26 cellular contexts compared by ENCODE assay signal in genomic region chr6:170203212-170203611, GRCh38.
DNase-seq lines count a peak whose midpoint lies in the region; ATAC-seq, FAIRE-seq and TF ChIP-seq lines count a peak whose summit lies in the region.
"Had no signal": no experiment of that assay in that cellular context is flagged by ENCODE, and none has a peak within 500 bp of the region (broad histone marks: within the 10 kb centered on the region; RNA-seq: fewer than 3 reads in every experiment).

No MANE protein-coding gene starts in this region.

- ATAC-seq in activated CD4-positive, alpha-beta T cell treated with anti-CD3 and anti-CD28 coated beads for 36 hours, result no peak
- no peak for ATAC-seq in lung (ENCODE audit: insufficient read depth, low FRiP score)
- ATAC-seq in T-helper 17 cell, result no peak
- ATAC-seq: body of pancreas; CD8-positive, alpha-beta T cell; psoas muscle had no signal

- in situ Hi-C loops in ACHN (cut with HindIII; ENCODE audit: low pct_ligation_motif_present, low pct_unique_long_range_greater_than_20kb, low sequenced_read_pairs), result no loop called here

- H3K36me3 ChIP-seq in lung (ENCODE audit: control insufficient read depth in 2 of 2, insufficient read depth in 2 of 2, low read length in 2 of 2), result no peaks in the 10 kb centered on the region
- H3K36me3 ChIP-seq: adrenal gland had no signal

- H3K36me3 Mint-ChIP-seq in activated CD4-positive, alpha-beta T cell treated with anti-CD3 and anti-CD28 coated beads, Interleukin-2, amount 10 ng/mL, durations not matched to agents 24 days and 14 days (ENCODE audit: low read depth), result no peaks in the 10 kb centered on the region
- H3K36me3 Mint-ChIP-seq in activated CD4-positive, alpha-beta T cell treated with anti-CD3 and anti-CD28 coated beads for 36 hours (ENCODE audit: low read depth), result no peaks in the 10 kb centered on the region
- no peaks in the 10 kb centered on the region for H3K36me3 Mint-ChIP-seq in T-helper 17 cell (ENCODE audit: low read depth)
- H3K36me3 Mint-ChIP-seq: CD8-positive, alpha-beta T cell; memory B cell had no signal

- H3K4me1 ChIP-seq in lung (ENCODE audit: control insufficient read depth in 2 of 2, insufficient read depth in 2 of 2, low read length in 2 of 2), result peaks cover 0 to 2% of the 10 kb centered on the region in 2 donors
- H3K4me1 ChIP-seq: adrenal gland, body of pancreas, psoas muscle had no signal

- intact Hi-C loops in activated CD4-positive, alpha-beta T cell treated with anti-CD3 and anti-CD28 coated beads, Interleukin-2, amount 10 ng/mL, durations not matched to agents 24 days and 14 days (cut with micrococcal nuclease), result no loop called here
- intact Hi-C loops in activated CD4-positive, alpha-beta T cell treated with anti-CD3 and anti-CD28 coated beads for 36 hours (cut with DNase I, micrococcal nuclease), result no loop called here

- no peak overlapping the region for H3K4me3 ChIP-seq in coronary artery
- no peak overlapping the region for H3K4me3 ChIP-seq in lung
- H3K4me3 ChIP-seq: adrenal gland, body of pancreas, dorsolateral prefrontal cortex, psoas muscle had no signal

- CTCF ChIA-PET in activated CD4-positive, alpha-beta T cell treated with anti-CD3 and anti-CD28 coated beads for 36 hours (lab: Charles Lee), result no interaction called here

- H3K9me3 ChIP-seq in lung (ENCODE audit: control insufficient read depth in 2 of 2, insufficient read depth in 1 of 2, low read length in 1 of 2) (peaks cover 0 to 8% of the 10 kb centered on the region in 2 donors), T-helper 17 cell (ENCODE audit: control insufficient read depth, low read length, poor library complexity, severe bottlenecking) (no peaks in the 10 kb centered on the region)
- H3K9me3 ChIP-seq: adrenal gland, body of pancreas, psoas muscle had no signal

- no peak for TF ChIP-seq CTCF in coronary artery (IDR thresholded peaks at IDR 0.05)
- no peak for TF ChIP-seq CTCF in lung (IDR thresholded peaks at IDR 0.05; ENCODE audit: control extremely low read depth, extremely low read depth)

- peaks cover 33% of the 10 kb centered on the region for H3K9me3 Mint-ChIP-seq in activated CD4-positive, alpha-beta T cell treated with anti-CD3 and anti-CD28 coated beads, Interleukin-2, amount 10 ng/mL, durations not matched to agents 24 days and 14 days
- peaks cover 10% of the 10 kb centered on the region for H3K9me3 Mint-ChIP-seq in activated CD4-positive, alpha-beta T cell treated with anti-CD3 and anti-CD28 coated beads for 36 hours (ENCODE audit: low read depth)

- no peaks in the 10 kb centered on the region for H3K27me3 ChIP-seq in lung (ENCODE audit: control insufficient read depth, insufficient read depth)
- H3K27me3 ChIP-seq: adrenal gland, body of pancreas, dorsolateral prefrontal cortex had no signal

- no peak overlapping the region for H3K27ac Mint-ChIP-seq in activated CD4-positive, alpha-beta T cell treated with anti-CD3 and anti-CD28 coated beads, Interleukin-2, amount 10 ng/mL, durations not matched to agents 24 days and 14 days
- no peak overlapping the region for H3K27ac Mint-ChIP-seq in activated CD4-positive, alpha-beta T cell treated with anti-CD3 and anti-CD28 coated beads for 36 hours
- no peak overlapping the region for H3K27ac Mint-ChIP-seq in T-helper 17 cell
- H3K27ac Mint-ChIP-seq: CD8-positive, alpha-beta T cell; memory B cell had no signal

- peak; percentile 44 for DNase-seq in activated CD4-positive, alpha-beta T cell treated with anti-CD3 and anti-CD28 coated beads, Interleukin-2, amount 10 ng/mL, durations not matched to agents 24 days and 14 days
- DNase-seq in activated CD4-positive, alpha-beta T cell treated with anti-CD3 and anti-CD28 coated beads for 36 hours, result no peak
- DNase-seq in D341Med (ENCODE audit: low spot score), result peak; percentile 6
- peak; percentile 17 for DNase-seq in coronary artery (ENCODE audit: low spot score)
- peak; percentile 11 for DNase-seq in lung (ENCODE audit: low spot score)
- no peak for DNase-seq in ACHN
- no peak for DNase-seq in T-helper 17 cell
- DNase-seq in GM19239 (ENCODE audit: insufficient read length, low spot score), result no peak
- DNase-seq: activated CD4-positive, alpha-beta T cell treated with anti-CD3 and anti-CD28 coated beads for 48 hours; activated gamma-delta T cell treated with Interleukin-2 at 50 U/mL for 16 hours; DMS 273 treated with DMSO at 0.1 percent for 48 hours; dorsolateral prefrontal cortex; NCI-H1436 treated with DMSO at 0.1 percent for 48 hours; NCI-H2107; NCI-H446; NCI-H82; psoas muscle; RPMI8226; stimulated activated CD4-positive, alpha-beta T cell treated with anti-CD3 and anti-CD28 coated beads, Interleukin-15, amount 100 ng/mL, for 24 hours; stimulated activated naive CD4-positive, alpha-beta T cell treated with Interleukin-2 at 50 U/mL for 16 hours had no signal

- no peak overlapping the region for H3K27ac ChIP-seq in coronary artery
- no peak overlapping the region for H3K27ac ChIP-seq in lung (ENCODE audit: low read depth in 1 of 2, low read length in 1 of 2)
- H3K27ac ChIP-seq: adrenal gland, body of pancreas, dorsolateral prefrontal cortex, KMS-11, psoas muscle had no signal

- POLR2A ChIA-PET in activated CD4-positive, alpha-beta T cell treated with anti-CD3 and anti-CD28 coated beads for 36 hours (lab: Charles Lee), result no interaction called here

- 78 to 88% methylated on average over 6 of the region's 6 CpGs for WGBS in lung, 2 donors

- peaks cover 3% of the 10 kb centered on the region for H3K27me3 Mint-ChIP-seq in activated CD4-positive, alpha-beta T cell treated with anti-CD3 and anti-CD28 coated beads, Interleukin-2, amount 10 ng/mL, durations not matched to agents 24 days and 14 days
- H3K27me3 Mint-ChIP-seq in activated CD4-positive, alpha-beta T cell treated with anti-CD3 and anti-CD28 coated beads for 36 hours, result peaks cover 4% of the 10 kb centered on the region
- peaks cover 7% of the 10 kb centered on the region for H3K27me3 Mint-ChIP-seq in T-helper 17 cell

- no peak overlapping the region for H3K4me3 Mint-ChIP-seq in activated CD4-positive, alpha-beta T cell treated with anti-CD3 and anti-CD28 coated beads, Interleukin-2, amount 10 ng/mL, durations not matched to agents 24 days and 14 days
- no peak overlapping the region for H3K4me3 Mint-ChIP-seq in activated CD4-positive, alpha-beta T cell treated with anti-CD3 and anti-CD28 coated beads for 36 hours
- H3K4me3 Mint-ChIP-seq in T-helper 17 cell, result no peak overlapping the region
- H3K4me3 Mint-ChIP-seq: CD8-positive, alpha-beta T cell; memory B cell had no signal

- FAIRE-seq in GM19239 (lab: Jason Lieb, UNC), result no peak
- FAIRE-seq: GM12892 had no signal

- no peaks in the 10 kb centered on the region for H3K4me1 Mint-ChIP-seq in activated CD4-positive, alpha-beta T cell treated with anti-CD3 and anti-CD28 coated beads, Interleukin-2, amount 10 ng/mL, durations not matched to agents 24 days and 14 days
- H3K4me1 Mint-ChIP-seq in activated CD4-positive, alpha-beta T cell treated with anti-CD3 and anti-CD28 coated beads for 36 hours, result no peaks in the 10 kb centered on the region
- no peaks in the 10 kb centered on the region for H3K4me1 Mint-ChIP-seq in T-helper 17 cell

Comparison
In these comparisons a context has a peak if more than half of its experiments do, and no peak if none do; other contexts are left out.
1. DNase-seq: peak in activated CD4-positive, alpha-beta T cell treated with anti-CD3 and anti-CD28 coated beads, Interleukin-2, amount 10 ng/mL, durations not matched to agents 24 days and 14 days (single experiment), D341Med (single experiment), coronary artery (single experiment) and lung (single experiment); none in activated CD4-positive, alpha-beta T cell treated with anti-CD3 and anti-CD28 coated beads for 36 hours (single experiment), ACHN (single experiment), T-helper 17 cell (0 of 3) and GM19239 (single experiment).